ENCODE assay signal across 8 cellular contexts in the genomic region with DNA sequence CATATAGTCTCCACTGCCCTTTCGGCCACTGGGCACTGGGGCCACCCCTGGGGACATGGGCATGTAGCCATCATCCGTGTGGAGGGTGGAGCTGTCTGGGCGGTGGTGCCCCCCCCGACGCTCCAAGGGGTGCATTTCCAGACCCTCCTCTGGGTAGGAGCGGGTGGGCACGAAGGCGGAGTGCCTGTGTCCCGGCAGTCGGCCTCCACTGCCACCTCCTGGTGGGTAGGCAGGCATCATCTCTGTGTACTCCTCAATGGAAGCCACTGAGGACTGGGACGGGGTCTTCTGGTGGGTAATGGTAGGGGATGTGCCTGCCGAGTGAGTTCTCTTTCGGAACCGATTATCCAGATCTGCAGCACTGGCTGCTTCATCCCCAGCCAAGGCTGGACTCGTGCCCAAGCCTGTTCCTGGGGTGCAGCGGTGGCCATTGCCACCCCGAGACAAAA. TPM values are rescaled to one million over a fixed set of nuclear protein-coding genes. Genes with fewer than 3 reads are reported as not detected.
DNase-seq lines count a peak whose midpoint lies in the region; ATAC-seq and TF ChIP-seq lines count a peak whose summit lies in the region.

No MANE protein-coding gene starts in this region.

- peak overlapping the region; percentile 70 for H3K4me3 Mint-ChIP-seq in memory B cell

- POLR2A ChIA-PET in AG04450 (lab: Yijun Ruan, JAX) = interaction anchor here (1.1 to 2.2 kb wide), 6 partner anchors 29 to 678 kb away, joined by 3 to 9 read pairs (median 4); no protein-coding TSS in a partner anchor

- H3K4me3 ChIP-seq in AG04450 (ENCODE audit: low read depth, low read length) (peak overlapping the region; percentile 91), body of pancreas (no peak overlapping the region)

- no peaks in the 10 kb centered on the region for H3K36me3 Mint-ChIP-seq in memory B cell

- H3K27me3 Mint-ChIP-seq in memory B cell = no peaks in the 10 kb centered on the region

- H3K27me3 ChIP-seq in AG04450 (ENCODE audit: control insufficient read depth, insufficient read depth, low read length) (no peaks in the 10 kb centered on the region), body of pancreas (no peaks in the 10 kb centered on the region)

- no peak for TF ChIP-seq POLR2A in body of pancreas (IDR thresholded peaks at IDR 0.05)

- CTCF ChIA-PET in AG04450 (lab: Charles Lee) = interaction anchor here (0.5 to 4.5 kb wide), 8 partner anchors 107 to 1127 kb away, joined by 3 to 24 read pairs (median 4); no protein-coding TSS in a partner anchor

- no peak overlapping the region for H3K27ac Mint-ChIP-seq in memory B cell

- H3K36me3 ChIP-seq in body of pancreas (replicated peaks in 1 of 2; ENCODE audit: insufficient read depth in 1 of 2, low read depth in 2 of 2) = no peaks in the 10 kb centered on the region

- ATAC-seq in body of pancreas = no peak
- ATAC-seq in memory B cell (ENCODE audit: low read depth) = no peak
- ATAC-seq in HG03045 (IDR thresholded peaks at IDR 0.05; ENCODE audit: unreplicated experiment) = no peak
- no peak for ATAC-seq in HG03108 (IDR thresholded peaks at IDR 0.05; ENCODE audit: unreplicated experiment)
- no peak for ATAC-seq in GM19467 (IDR thresholded peaks at IDR 0.05; ENCODE audit: unreplicated experiment)

- intact Hi-C loops in body of pancreas (cut with DNase I) = no loop called here

- peaks cover 21% of the 10 kb centered on the region for H3K4me1 Mint-ChIP-seq in memory B cell

- TF ChIP-seq CTCF in AG04450 (IDR thresholded peaks at IDR 0.05; ENCODE audit: low read depth, low read length) (peak; percentile 80), body of pancreas (IDR thresholded peaks at IDR 0.05) (peak in 6 of 7 experiments; percentile 7 to 41 (median 24))

- H3K4me1 ChIP-seq in body of pancreas = peaks cover 83% of the 10 kb centered on the region

- no peak for DNase-seq in AG04450 (ENCODE audit: low read depth, low spot score)
- peak; percentile 71 for DNase-seq in HCEC 1CT
- DNase-seq in body of pancreas = peak in 3 of 4 donors; percentile 24 to 38 (median 31)
- no peak for DNase-seq in memory B cell (ENCODE audit: low spot score in 2 of 2)
- DNase-seq in RPMI8226 = no peak

- H3K9me3 ChIP-seq in AG04450 (ENCODE audit: control insufficient read depth, insufficient read depth, low read length) (peaks cover 14% of the 10 kb centered on the region; the same call in 1 of the 2 replicates), body of pancreas (no peaks in the 10 kb centered on the region)

- peak overlapping the region; percentile 89 for H3K27ac ChIP-seq in AG04450 (ENCODE audit: low read depth, low read length)
- no peak overlapping the region for H3K27ac ChIP-seq in body of pancreas

- H3K9me3 Mint-ChIP-seq in memory B cell = no peaks in the 10 kb centered on the region

- WGBS in body of pancreas, 2 donors = 79 to 93% methylated on average over 4 to 17 of the region's 17 CpGs

RNA-seq across cellular contexts. Expression of a gene that starts 2.8 kb away (rescaled TPM):
- 32.9 and 36.6 TPM in 2 replicates for polyA plus RNA-seq in AG04450 (2011; rRNA removed)
- 68.0 and 68.9 TPM in 2 replicates for polyA minus RNA-seq in AG04450 (2011; rRNA and poly(A)+ RNA removed)
- 1 to 10 TPM; 8.2 to 9.6 TPM for total RNA-seq in body of pancreas

RNA-seq across cellular contexts. Expression of a gene that starts 39.0 kb away (rescaled TPM):
- polyA plus RNA-seq in AG04450 (2011; rRNA removed) = 39.4 and 48.7 TPM in 2 replicates
- 49.6 and 75.9 TPM in 2 replicates for polyA minus RNA-seq in AG04450 (2011; rRNA and poly(A)+ RNA removed)
- total RNA-seq in body of pancreas = 1 to 10 TPM; 7.9 to 9.9 TPM

Comparison
In these comparisons a context has a peak if more than half of its experiments do, and no peak if none do; other contexts are left out.
1. DNase-seq: peak in HCEC 1CT (single experiment) and body of pancreas (3 of 4); none in AG04450 (single experiment), memory B cell (0 of 2) and RPMI8226 (single experiment).